Comparison of ENCODE assay signal across 2 cellular contexts in the genomic region with DNA sequence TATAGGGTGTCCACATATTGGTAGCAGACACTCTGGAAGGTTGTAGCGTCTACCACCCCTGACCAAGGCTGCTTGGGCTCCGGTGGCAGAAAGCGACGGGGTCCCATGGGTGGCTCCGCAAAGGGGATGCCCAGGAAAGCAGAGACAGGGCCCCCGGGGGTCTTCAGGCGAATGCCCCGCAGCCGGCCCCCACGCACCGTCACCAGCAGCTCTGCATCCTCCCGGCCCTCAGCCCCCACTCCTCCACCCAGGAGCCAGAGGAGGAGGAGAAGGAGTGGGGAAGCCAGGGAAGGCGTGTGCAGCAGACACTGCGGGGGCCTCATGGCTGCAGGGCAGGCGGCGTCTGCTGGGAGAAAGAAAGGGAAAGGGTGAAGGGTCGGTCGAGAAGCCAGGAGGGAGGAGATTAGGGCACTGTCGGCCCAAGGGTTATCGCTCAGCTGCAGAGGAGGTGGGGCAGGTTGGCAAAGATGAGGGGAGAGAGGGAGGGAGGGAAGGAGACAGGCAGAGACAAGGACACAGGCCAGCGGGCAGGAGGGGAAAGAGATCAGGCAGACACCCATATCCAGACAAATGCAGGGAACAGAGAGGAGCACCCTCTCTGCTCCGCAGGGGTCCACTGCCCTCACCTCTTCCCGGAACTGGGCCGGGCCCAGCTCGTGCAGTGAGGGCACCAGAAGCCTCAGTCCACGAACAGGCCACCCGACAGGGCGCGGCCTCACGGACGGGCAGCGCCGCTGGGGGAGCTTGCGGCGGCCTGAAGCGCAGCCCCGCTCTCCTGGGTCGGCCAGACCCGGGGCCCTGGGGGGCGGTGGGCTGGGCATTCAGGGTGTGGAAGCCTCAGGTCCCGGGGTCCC.
TF ChIP-seq lines count a peak whose summit lies in the region.

No MANE protein-coding gene starts in this region.

TF ChIP-seq in HCT116, 20 proteins besides CTCF, POLR2A, EP300 and RAD21:
- TF ChIP-seq FOSL1 (IDR thresholded peaks at IDR 0.05; ENCODE audit: low read depth) (no peak), CEBPB (IDR thresholded peaks at IDR 0.05; ENCODE audit: low read depth) (no peak), YY1 (IDR thresholded peaks at IDR 0.05; ENCODE audit: extremely low read depth, insufficient replicate concordance, low read depth, low read length) (no peak), ELF1 (IDR thresholded peaks at IDR 0.05; ENCODE audit: borderline replicate concordance, low read depth) (no peak), ATF3 (IDR thresholded peaks at IDR 0.05) (no peak), EGR1 (IDR thresholded peaks at IDR 0.05; ENCODE audit: low read depth) (no peak), ZFX (IDR thresholded peaks at IDR 0.05) (no peak), JUND (IDR thresholded peaks at IDR 0.05) (no peak), ZNF274 (IDR thresholded peaks at IDR 0.05; ENCODE audit: low read depth, low read length) (no peak), EZH2phosphoT487 (IDR thresholded peaks at IDR 0.05; ENCODE audit: borderline replicate concordance) (no peak), EZH2 (IDR thresholded peaks at IDR 0.05) (no peak), SIN3A (IDR thresholded peaks at IDR 0.05; ENCODE audit: low read depth) (no peak), POLR2AphosphoS5 (IDR thresholded peaks at IDR 0.05; ENCODE audit: low read depth, low read length) (no peak), SRF (IDR thresholded peaks at IDR 0.05; ENCODE audit: low read depth) (no peak)

TF ChIP-seq in neural cell, 6 proteins besides CTCF, POLR2A, EP300 and RAD21:
- TF ChIP-seq EZH2 (IDR thresholded peaks at IDR 0.05; ENCODE audit: borderline replicate concordance, insufficient read depth, low read length, poor library complexity, severe bottlenecking) (no peak), REST (IDR thresholded peaks at IDR 0.05; ENCODE audit: borderline replicate concordance) (no peak), MXI1 (conservative IDR thresholded peaks at IDR 0.05; ENCODE audit: poor library complexity, severe bottlenecking) (no peak), SMC3 (conservative IDR thresholded peaks at IDR 0.05; ENCODE audit: poor library complexity) (no peak), POLR2AphosphoS5 (IDR thresholded peaks at IDR 0.05) (no peak), TAF1 (IDR thresholded peaks at IDR 0.05; ENCODE audit: low read depth) (no peak)
